In genomic region chr20:34364013-34364382, GRCh38 we compare ENCODE assay signal across 8 cellular contexts. TPM values are rescaled to one million over a fixed set of nuclear protein-coding genes. Genes with fewer than 3 reads are reported as not detected.
DNase-seq lines count a peak whose midpoint lies in the region; ATAC-seq and TF ChIP-seq lines count a peak whose summit lies in the region.

No MANE protein-coding gene starts in this region.

- POLR2A ChIA-PET in PC-9 (lab: Charles Lee; ENCODE audit: unreplicated experiment), result interaction anchor here (0.6 to 1.1 kb wide), 4 partner anchors 10 to 152 kb away, joined by 3 to 8 read pairs (median 6); no protein-coding TSS in a partner anchor

- H3F3A ChIP-seq in PC-9 (ENCODE audit: insufficient read depth, low read depth), result peaks cover 67% of the 10 kb centered on the region

- peaks cover 5% of the 10 kb centered on the region for H3K36me3 Mint-ChIP-seq in mesothelial cell of epicardium

- CTCF ChIA-PET in PC-9 (lab: Charles Lee), result interaction anchor here (0.6 to 3.9 kb wide), 4 partner anchors 19 to 51 kb away, joined by 3 to 24 read pairs (median 6); no protein-coding TSS in a partner anchor

- H3K27me3 Mint-ChIP-seq in mesothelial cell of epicardium (ENCODE audit: low read depth), result no peaks in the 10 kb centered on the region

- peaks cover 29% of the 10 kb centered on the region for H3K4me1 Mint-ChIP-seq in mesothelial cell of epicardium

- intact Hi-C loops in PC-9 (cut with micrococcal nuclease; ENCODE audit: unreplicated experiment) (loop anchor here (5.0 kb wide), 1 partner anchor 38 kb away; no protein-coding TSS in a partner anchor), colonic mucosa (cut with DNase I) (no loop called here), aorta (cut with DNase I) (no loop called here), left colon (cut with DNase I, micrococcal nuclease) (no loop called here)

- H3K79me2 ChIP-seq in PC-9 (ENCODE audit: low read depth), result peaks cover 65% of the 10 kb centered on the region

- H3K36me3 ChIP-seq in PC-9 (ENCODE audit: low read depth) (peaks cover 42% of the 10 kb centered on the region), colonic mucosa (no peaks in the 10 kb centered on the region), aorta (ENCODE audit: control insufficient read depth in 1 of 2, insufficient read depth in 2 of 2, low read length in 1 of 2) (no peaks in the 10 kb centered on the region)

- no peaks in the 10 kb centered on the region; the same call in 1 of the 2 replicates for H4K20me1 ChIP-seq in PC-9 (ENCODE audit: insufficient read depth)

- no peaks in the 10 kb centered on the region for H3K27me3 ChIP-seq in PC-9 (ENCODE audit: insufficient read depth, low read depth)
- H3K27me3 ChIP-seq in colonic mucosa, result no peaks in the 10 kb centered on the region
- no peaks in the 10 kb centered on the region for H3K27me3 ChIP-seq in aorta (ENCODE audit: control insufficient read depth in 1 of 2, insufficient read depth in 2 of 2, low read length in 1 of 2)

- no peaks in the 10 kb centered on the region for H3K9me2 ChIP-seq in PC-9 (ENCODE audit: insufficient read depth)

- H3K9ac ChIP-seq in colonic mucosa (ENCODE audit: low read depth in 2 of 2, low read length in 2 of 2), result peak overlapping the region; percentile 89 to 96

- TF ChIP-seq CTCF in PC-9 (conservative IDR thresholded peaks at IDR 0.05) (no peak), colonic mucosa (IDR thresholded peaks at IDR 0.05) (no peak), mesothelial cell of epicardium (IDR thresholded peaks at IDR 0.05; ENCODE audit: unreplicated experiment) (no peak)

- H3K9me3 ChIP-seq in PC-9 (ENCODE audit: insufficient read depth, low read depth) (no peaks in the 10 kb centered on the region), colonic mucosa (no peaks in the 10 kb centered on the region), aorta (ENCODE audit: control insufficient read depth, low read length) (no peaks in the 10 kb centered on the region)

- H3K4me2 ChIP-seq in PC-9, result peak overlapping the region; percentile 100

- DNase-seq in PC-9 (no peak), colonic mucosa (no peak), mesothelial cell of epicardium (ENCODE audit: low spot score in 2 of 2, unreplicated experiment in 2 of 2) (no peak), aorta (no peak), left colon (no peak), GOT3 (lab: John Stamatoyannopoulos, UW) (no peak)

- H3K9me3 Mint-ChIP-seq in mesothelial cell of epicardium, result no peaks in the 10 kb centered on the region

- H3K4me3 ChIP-seq in GM08714 (ENCODE audit: low read length) (peak overlapping the region; percentile 66), PC-9 (peak overlapping the region; percentile 91), colonic mucosa (peak overlapping the region; percentile 75), aorta (ENCODE audit: low read length in 2 of 2) (peak overlapping the region; percentile 94 to 97)

- ATAC-seq in aorta (ENCODE audit: low FRiP score), result no peak
- ATAC-seq in HG03196 (IDR thresholded peaks at IDR 0.05; ENCODE audit: unreplicated experiment), result no peak
- no peak for ATAC-seq in left colon

- peak overlapping the region; percentile 98 for H3K4me3 Mint-ChIP-seq in mesothelial cell of epicardium

- peaks cover 64% of the 10 kb centered on the region for H3K4me1 ChIP-seq in PC-9 (replicated peaks; ENCODE audit: insufficient read depth)
- H3K4me1 ChIP-seq in colonic mucosa, result peaks cover 17% of the 10 kb centered on the region
- peaks cover 0 to 10% of the 10 kb centered on the region in 2 donors for H3K4me1 ChIP-seq in aorta (ENCODE audit: control insufficient read depth in 1 of 2, insufficient read depth in 2 of 2, low read length in 2 of 2)

- BruUV-seq in PC-9 (replicated peaks; lab: Mats Ljungman, UMichigan), result no TSS peak

- 1 to 2% methylated on average over 12 of the region's 12 CpGs for WGBS in aorta, 2 donors

- peak overlapping the region; percentile 94 for H3K27ac Mint-ChIP-seq in mesothelial cell of epicardium

- peak overlapping the region; percentile 94 for H3K27ac ChIP-seq in PC-9
- H3K27ac ChIP-seq in colonic mucosa, result peak overlapping the region; percentile 85
- peak overlapping the region; percentile 34 to 93 for H3K27ac ChIP-seq in aorta (ENCODE audit: low read depth in 1 of 2, low read length in 2 of 2)

- no peak overlapping the region for H2AFZ ChIP-seq in PC-9

RNA-seq across cellular contexts. Expression of gene ITCH, which starts 0.9 kb away (rescaled TPM):
- total RNA-seq in PC-9 (2021) (91.6 and 144 TPM in 2 replicates), colonic mucosa (10 to 100 TPM; 50.0 to 71.4 TPM), mesothelial cell of epicardium (54.3 to 62.2 TPM (median 60.2 TPM) in 3 replicates), aorta (10 to 100 TPM; 60.5 to 66.2 TPM), left colon (10 to 100 TPM; 69.6 to 78.3 TPM)
- polyA plus RNA-seq in aorta, result 10 to 100 TPM; 11.7 to 13.1 TPM
